In the genomic region with DNA sequence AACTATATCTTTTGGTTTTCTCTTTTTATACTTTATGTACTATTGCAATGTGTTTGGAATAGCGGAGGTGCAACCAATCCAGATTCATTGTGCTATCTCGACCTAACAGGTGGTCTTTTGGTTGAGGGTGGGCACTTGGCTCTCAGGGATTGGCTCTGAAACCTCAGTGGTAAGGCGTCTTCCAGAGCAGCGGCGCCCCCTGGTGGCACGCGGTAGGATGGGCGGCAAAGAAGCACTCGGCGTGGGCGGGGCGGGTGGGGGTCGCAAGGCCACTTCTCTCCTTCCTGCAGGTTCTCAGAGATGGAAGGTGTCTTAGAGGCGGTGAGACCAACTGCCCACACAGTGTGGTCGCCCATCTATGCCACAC, we compare ENCODE assay signal across 8 cellular contexts. TPM values are rescaled to one million over a fixed set of nuclear protein-coding genes. Genes with fewer than 3 reads are reported as not detected.
DNase-seq lines count a peak whose midpoint lies in the region; ATAC-seq, FAIRE-seq and TF ChIP-seq lines count a peak whose summit lies in the region.

No MANE protein-coding gene starts in this region.

- peak overlapping the region; percentile 56 for H3K9ac ChIP-seq in DND-41 (ENCODE audit: low read depth, low read length)
- no peak overlapping the region for H3K9ac ChIP-seq in MM.1S (ENCODE audit: low read length)
- H3K9ac ChIP-seq in iPS-15b (ENCODE audit: low read depth, low read length): no peak overlapping the region

- 2 to 3% (median 2%) methylated on average over 15 of the region's 15 CpGs for whole genome bisulfite sequencing in small intestine, 3 donors

- H3K9me3 ChIP-seq in DND-41 (ENCODE audit: insufficient read depth, low read length, severe bottlenecking): no peaks in the 10 kb centered on the region
- no peaks in the 10 kb centered on the region for H3K9me3 ChIP-seq in MM.1S (replicated peaks; ENCODE audit: insufficient read depth, low read length)
- no peaks in the 10 kb centered on the region for H3K9me3 ChIP-seq in iPS-15b (ENCODE audit: control insufficient read depth, insufficient read depth, low read length)
- no peaks in the 10 kb centered on the region for H3K9me3 ChIP-seq in small intestine (ENCODE audit: control insufficient read depth, low read depth)

- H3K36me3 ChIP-seq in DND-41 (ENCODE audit: insufficient read depth, low read length) (no peaks in the 10 kb centered on the region), MM.1S (replicated peaks; ENCODE audit: insufficient read depth, low read length) (no peaks in the 10 kb centered on the region), iPS-15b (ENCODE audit: control insufficient read depth, insufficient read depth, low read length) (no peaks in the 10 kb centered on the region), small intestine (ENCODE audit: control insufficient read depth in 2 of 2, insufficient read depth in 2 of 2, low read length in 2 of 2) (no peaks in the 10 kb centered on the region)

- H3K9me2 ChIP-seq in MM.1S (replicated peaks; ENCODE audit: insufficient read depth, low read length): no peaks in the 10 kb centered on the region

- peak overlapping the region; percentile 61 for H3K27ac ChIP-seq in DND-41 (ENCODE audit: low read length)
- no peak overlapping the region for H3K27ac ChIP-seq in MM.1S (ENCODE audit: low read length)
- no peak overlapping the region for H3K27ac ChIP-seq in small intestine (ENCODE audit: low read depth in 1 of 2, low read length in 1 of 2)

- peak; percentile 80 for DNase-seq in DND-41
- peak; percentile 55 for DNase-seq in MM.1S
- DNase-seq in T1000 (lab: John Stamatoyannopoulos, UW): peak; percentile 10
- peak; percentile 79 for DNase-seq in astrocyte of the hippocampus (ENCODE audit: low read depth, low spot score)
- DNase-seq in small intestine: peak; percentile 37
- no peak for DNase-seq in amniotic stem cell (lab: John Stamatoyannopoulos, UW)

- H3K27me3 ChIP-seq in DND-41 (ENCODE audit: insufficient read depth, low read length, poor library complexity) (no peaks in the 10 kb centered on the region), MM.1S (replicated peaks; ENCODE audit: insufficient read depth, low read length) (no peaks in the 10 kb centered on the region), iPS-15b (ENCODE audit: control insufficient read depth, insufficient read depth, low read length) (no peaks in the 10 kb centered on the region), small intestine (ENCODE audit: control insufficient read depth in 2 of 2, insufficient read depth in 2 of 2, low read length in 2 of 2) (no peaks in the 10 kb centered on the region)

- no peak for FAIRE-seq in small intestine (lab: Jason Lieb, UNC)

- H3K4me1 ChIP-seq in DND-41 (ENCODE audit: insufficient read depth, low read length) (peaks cover 10% of the 10 kb centered on the region), MM.1S (ENCODE audit: low read length) (no peaks in the 10 kb centered on the region), iPS-15b (ENCODE audit: control insufficient read depth, insufficient read depth, low read length) (no peaks in the 10 kb centered on the region), small intestine (ENCODE audit: control insufficient read depth in 2 of 2, insufficient read depth in 1 of 2, low read depth in 1 of 2, low read length in 1 of 2) (no peaks in the 10 kb centered on the region)

- H4K20me1 ChIP-seq in DND-41 (ENCODE audit: insufficient read depth, low read length) (no peaks in the 10 kb centered on the region), MM.1S (ENCODE audit: insufficient read depth, low read length) (no peaks in the 10 kb centered on the region)

- no peaks in the 10 kb centered on the region for H3F3A ChIP-seq in MM.1S (ENCODE audit: insufficient read depth, low read length)

- H3K4me3 ChIP-seq in DND-41 (ENCODE audit: low read depth in 1 of 2, low read length in 2 of 2): peak overlapping the region; percentile 29 to 62; a peak in 3 of 4 replicates
- H3K4me3 ChIP-seq in MM.1S (ENCODE audit: low read length): peak overlapping the region; percentile 71
- peak overlapping the region; percentile 50 for H3K4me3 ChIP-seq in iPS-15b (ENCODE audit: low read depth, low read length)
- H3K4me3 ChIP-seq in small intestine (ENCODE audit: low read depth in 1 of 2, low read length in 2 of 2): peak overlapping the region in 1 of 2 donors; percentile 41

- H3K79me2 ChIP-seq in DND-41 (ENCODE audit: insufficient read depth, low read length) (no peaks in the 10 kb centered on the region), MM.1S (ENCODE audit: low read length) (no peaks in the 10 kb centered on the region)

- H2AFZ ChIP-seq in DND-41 (ENCODE audit: low read depth, low read length): peak overlapping the region; percentile 100
- H2AFZ ChIP-seq in MM.1S (ENCODE audit: low read length): peak overlapping the region; percentile 96

- TF ChIP-seq CTCF in DND-41 (IDR thresholded peaks at IDR 0.05; ENCODE audit: borderline replicate concordance, extremely low read depth, low read length, poor library complexity, severe bottlenecking) (peak; percentile 76), MM.1S (IDR thresholded peaks at IDR 0.05; ENCODE audit: low read length) (peak; percentile 52)

- H3K4me2 ChIP-seq in DND-41 (ENCODE audit: insufficient read depth, low read length): peak overlapping the region; percentile 98
- H3K4me2 ChIP-seq in MM.1S (ENCODE audit: low read depth, low read length): peak overlapping the region; percentile 98

- ATAC-seq in DND-41 (ENCODE audit: insufficient read depth, low read depth) (peak; percentile 82), GM21786 (IDR thresholded peaks at IDR 0.05; ENCODE audit: unreplicated experiment) (peak; percentile 43)

RNA-seq across cellular contexts. Expression of a gene that starts 19.2 kb away (rescaled TPM):
- not detected for polyA plus RNA-seq in small intestine

RNA-seq across cellular contexts. Expression of a gene that starts 53.7 kb away (rescaled TPM):
- polyA plus RNA-seq in small intestine: 10 to 100 TPM; 33.8 to 57.3 (median 44.0) TPM
